15 cellular contexts compared by ENCODE assay signal in the genomic region with DNA sequence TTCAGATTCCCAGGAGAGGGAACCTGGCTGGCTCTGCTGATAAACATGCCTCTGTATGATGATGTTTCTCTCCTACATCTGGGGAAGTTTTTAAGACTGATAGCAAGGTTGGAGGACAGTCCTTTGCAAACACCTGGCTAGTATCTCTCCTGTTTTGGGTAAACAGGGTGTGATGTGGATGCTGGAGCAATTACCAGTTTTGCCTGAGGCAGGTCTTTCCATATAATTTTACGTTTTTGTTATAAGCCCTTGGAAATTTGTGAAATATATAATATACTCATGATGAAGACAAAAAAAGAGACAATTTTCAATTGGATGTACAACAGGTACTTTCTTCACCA.
A peak's percentile ranks its signal among the peaks of the same experiment; 100 is the strongest.
DNase-seq lines count a peak whose midpoint lies in the region; ATAC-seq and TF ChIP-seq lines count a peak whose summit lies in the region.
"Had no signal": no experiment of that assay in that cellular context is flagged by ENCODE, and none has a peak within 500 bp of the region (broad histone marks: within the 10 kb centered on the region; RNA-seq: fewer than 3 reads in every experiment).

No MANE protein-coding gene starts in this region.

- intact Hi-C loops in psoas muscle (cut with DNase I): no loop called here

- no peaks in the 10 kb centered on the region for H3K9me3 ChIP-seq in psoas muscle
- H3K9me3 ChIP-seq: prostate gland, thoracic aorta had no signal

- WGBS in psoas muscle, 3 donors: 75 to 85% (median 85%) methylated on average over 1 of the region's 1 CpG

- no peaks in the 10 kb centered on the region for H3K27me3 ChIP-seq in H7 (ENCODE audit: control insufficient read depth, insufficient read depth, low read length)
- no peaks in the 10 kb centered on the region for H3K27me3 ChIP-seq in psoas muscle (ENCODE audit: insufficient read depth in 3 of 3, low read length in 2 of 3)
- H3K27me3 ChIP-seq: dorsolateral prefrontal cortex had no signal

- ATAC-seq in GM19324 (IDR thresholded peaks at IDR 0.05; ENCODE audit: low FRiP score, unreplicated experiment) (peak; percentile 40), HG02571 (IDR thresholded peaks at IDR 0.05; ENCODE audit: unreplicated experiment) (peak; percentile 39), HG03342 (IDR thresholded peaks at IDR 0.05; ENCODE audit: unreplicated experiment) (peak; percentile 37), psoas muscle (no peak)

- H3K36me3 ChIP-seq in H7 (replicated peaks; ENCODE audit: control insufficient read depth, insufficient read depth, low read length) (no peaks in the 10 kb centered on the region), psoas muscle (ENCODE audit: insufficient read depth in 1 of 2, low read depth in 1 of 2) (no peaks in the 10 kb centered on the region)
- H3K36me3 ChIP-seq: prostate gland, thoracic aorta had no signal

- no peak overlapping the region for H3K27ac ChIP-seq in psoas muscle
- H3K27ac ChIP-seq: dorsolateral prefrontal cortex, prostate gland, thoracic aorta had no signal

- TF ChIP-seq CTCF in psoas muscle (IDR thresholded peaks at IDR 0.05): no peak

- DNase-seq in NCI-H510A (lab: John Stamatoyannopoulos, UW): no peak
- DNase-seq in NCI-H1092 treated with DMSO at 0.1 percent for 48 hours (lab: John Stamatoyannopoulos, UW): no peak
- DNase-seq in H7: no peak
- no peak for DNase-seq in psoas muscle
- DNase-seq: activated CD8-positive, alpha-beta T cell treated with anti-CD3 and anti-CD28 coated beads, Interleukin-2, amount 10 ng/mL, durations not matched to agents 7 days and 5 days; dorsolateral prefrontal cortex; hypothalamus; MV-4-11; naive B cell had no signal

- H3K4me1 ChIP-seq in psoas muscle: no peaks in the 10 kb centered on the region
- H3K4me1 ChIP-seq: prostate gland had no signal

- H3K4me3 ChIP-seq in GM08714 (ENCODE audit: low read length) (peak overlapping the region; percentile 40; the same call in 1 of the 2 replicates), H7 (ENCODE audit: insufficient read depth, low read depth, low read length) (no peak overlapping the region), psoas muscle (no peak overlapping the region)
- H3K4me3 ChIP-seq: prostate gland, thoracic aorta had no signal

Comparison
In these comparisons a context has a peak if more than half of its experiments do, and no peak if none do; other contexts are left out.
1. ATAC-seq: peak in GM19324 (single experiment), HG02571 (single experiment) and HG03342 (single experiment); none in psoas muscle (0 of 4).